In genomic region chr4:20086768-20087167, GRCh38 we compare ENCODE assay signal across 29 cellular contexts.
A peak's percentile ranks its signal among the peaks of the same experiment; 100 is the strongest.
DNase-seq lines count a peak whose midpoint lies in the region; ATAC-seq and TF ChIP-seq lines count a peak whose summit lies in the region.
"Had no signal": no experiment of that assay in that cellular context is flagged by ENCODE, and none has a peak within 500 bp of the region (broad histone marks: within the 10 kb centered on the region; RNA-seq: fewer than 3 reads in every experiment).

No MANE protein-coding gene starts in this region.

- peaks cover 2% of the 10 kb centered on the region for H3K9me3 Mint-ChIP-seq in activated T-cell treated with anti-CD3 and anti-CD28 coated beads, Interleukin-2, amount 50 U/mL, for 24 hours
- H3K9me3 Mint-ChIP-seq: activated T-helper 2 cell treated with anti-CD3 and anti-CD28 coated beads, Interferon-gamma antibody, Interleukin-2, Interleukin-4, amounts not matched to agents 10 μg/mL and 5 μg/mL and 100 μg/mL, durations not matched to agents 14 hours and 24 hours and 36 hours; HFFc6 had no signal

- POLR2A ChIA-PET in PC-3 (lab: Charles Lee; ENCODE audit: unreplicated experiment): no interaction called here

- H3K27ac ChIP-seq in OCI-LY3 (ENCODE audit: low read length) (no peak overlapping the region), suprapubic skin (peak overlapping the region; percentile 38), PC-3 (ENCODE audit: low read length) (no peak overlapping the region)
- H3K27ac ChIP-seq: 22Rv1, body of pancreas, heart right ventricle had no signal

- intact Hi-C loops in PC-3 (cut with micrococcal nuclease): no loop called here

- H3K9me3 ChIP-seq in OCI-LY3 (ENCODE audit: insufficient read depth, low read length) (no peaks in the 10 kb centered on the region), suprapubic skin (no peaks in the 10 kb centered on the region), PC-3 (ENCODE audit: low read length) (no peaks in the 10 kb centered on the region)
- H3K9me3 ChIP-seq: BE2C, body of pancreas, heart right ventricle, mucosa of descending colon had no signal

- H3K4me1 ChIP-seq in OCI-LY3 (ENCODE audit: low read length) (peaks cover 9% of the 10 kb centered on the region), suprapubic skin (no peaks in the 10 kb centered on the region), PC-3 (ENCODE audit: insufficient read depth, low read length) (no peaks in the 10 kb centered on the region)
- H3K4me1 ChIP-seq: BE2C, body of pancreas, heart right ventricle had no signal

- no peaks in the 10 kb centered on the region for H3F3A ChIP-seq in PC-3 (ENCODE audit: low read length, unreplicated experiment)

- no peaks in the 10 kb centered on the region for H3K4me1 Mint-ChIP-seq in activated T-cell treated with anti-CD3 and anti-CD28 coated beads, Interleukin-2, amount 50 U/mL, for 24 hours (ENCODE audit: low read depth)
- H3K4me1 Mint-ChIP-seq: immature natural killer cell; stimulated activated naive CD8-positive, alpha-beta T cell treated with anti-CD3 and anti-CD28 coated beads, Interleukin-15, amount 100 ng/mL, for 72 hours; T-cell had no signal

- no peaks in the 10 kb centered on the region for H3K27me3 Mint-ChIP-seq in activated T-cell treated with anti-CD3 and anti-CD28 coated beads, Interleukin-2, amount 50 U/mL, for 24 hours
- H3K27me3 Mint-ChIP-seq: effector memory CD8-positive, alpha-beta T cell; progenitor cell of endocrine pancreas; stimulated activated naive CD8-positive, alpha-beta T cell treated with anti-CD3 and anti-CD28 coated beads, Interleukin-15, amount 100 ng/mL, for 72 hours; T-cell had no signal

- H3K36me3 Mint-ChIP-seq in activated T-cell treated with anti-CD3 and anti-CD28 coated beads, Interleukin-2, amount 50 U/mL, for 24 hours (ENCODE audit: low read depth): no peaks in the 10 kb centered on the region
- H3K36me3 Mint-ChIP-seq: immature natural killer cell, T-cell, type B pancreatic cell had no signal

- no peaks in the 10 kb centered on the region for H3K9me2 ChIP-seq in PC-3 (replicated peaks; ENCODE audit: low read length)

- TF ChIP-seq CTCF in OCI-LY3 (IDR thresholded peaks at IDR 0.05; ENCODE audit: low read depth, low read length) (no peak), fibroblast of the aortic adventitia (IDR thresholded peaks at IDR 0.05; ENCODE audit: insufficient read depth, low read length) (no peak), suprapubic skin (IDR thresholded peaks at IDR 0.05) (no peak), PC-3 (conservative IDR thresholded peaks at IDR 0.05; ENCODE audit: low read depth, low read length) (no peak)

- WGBS in suprapubic skin: 46% methylated on average over 5 of the region's 5 CpGs

- no peak overlapping the region for H3K27ac Mint-ChIP-seq in activated T-cell treated with anti-CD3 and anti-CD28 coated beads, Interleukin-2, amount 50 U/mL, for 24 hours
- H3K27ac Mint-ChIP-seq: activated T-helper 2 cell treated with anti-CD3 and anti-CD28 coated beads, Interferon-gamma antibody, Interleukin-2, Interleukin-4, amounts not matched to agents 10 μg/mL and 5 μg/mL and 100 μg/mL, durations not matched to agents 14 hours and 24 hours and 36 hours; effector memory CD8-positive, alpha-beta T cell; HFFc6; immature natural killer cell; progenitor cell of endocrine pancreas; stimulated activated naive CD8-positive, alpha-beta T cell treated with anti-CD3 and anti-CD28 coated beads, Interleukin-15, amount 100 ng/mL, for 72 hours; T-cell; type B pancreatic cell had no signal

- peak overlapping the region; percentile 41 for H3K4me2 ChIP-seq in OCI-LY3 (ENCODE audit: low read length)
- H3K4me2 ChIP-seq in PC-3 (ENCODE audit: low read length): no peak overlapping the region

- no peak for TF ChIP-seq POLR2A in suprapubic skin (IDR thresholded peaks at IDR 0.05)

- TF ChIP-seq EP300 in suprapubic skin (IDR thresholded peaks at IDR 0.05): no peak

- no peaks in the 10 kb centered on the region for H3K79me2 ChIP-seq in OCI-LY3 (ENCODE audit: low read length)
- no peaks in the 10 kb centered on the region for H3K79me2 ChIP-seq in PC-3 (ENCODE audit: low read length)

- CTCF ChIA-PET in PC-3 (lab: Charles Lee): no interaction called here

- H4K20me1 ChIP-seq in OCI-LY3 (ENCODE audit: insufficient read depth, low read length) (no peaks in the 10 kb centered on the region), PC-3 (ENCODE audit: low read length) (no peaks in the 10 kb centered on the region)

- H3K36me3 ChIP-seq in OCI-LY3 (replicated peaks; ENCODE audit: low read depth, low read length) (no peaks in the 10 kb centered on the region), suprapubic skin (no peaks in the 10 kb centered on the region), PC-3 (ENCODE audit: low read depth, low read length) (no peaks in the 10 kb centered on the region)
- H3K36me3 ChIP-seq: BE2C, heart right ventricle had no signal

- ATAC-seq in PC-3 (no peak), GM21515 (IDR thresholded peaks at IDR 0.05; ENCODE audit: unreplicated experiment) (no peak)
- ATAC-seq: body of pancreas; effector memory CD8-positive, alpha-beta T cell; heart right ventricle; left ventricle myocardium superior; mucosa of descending colon; stimulated activated naive CD8-positive, alpha-beta T cell treated with anti-CD3 and anti-CD28 coated beads, Interleukin-15, amount 100 ng/mL, for 72 hours; T-cell had no signal

- peak; percentile 20 for DNase-seq in DMS53 (lab: John Stamatoyannopoulos, UW)
- DNase-seq in DMS53 treated with DMSO at 0.1 percent for 48 hours (lab: John Stamatoyannopoulos, UW; ENCODE audit: unreplicated experiment): no peak
- peak; percentile 11 for DNase-seq in fibroblast of the aortic adventitia (ENCODE audit: low read depth)
- no peak for DNase-seq in suprapubic skin (ENCODE audit: low spot score in 2 of 2)
- no peak for DNase-seq in PC-3
- no peak for DNase-seq in activated T-cell treated with anti-CD3 and anti-CD28 coated beads, Interleukin-2, amount 50 U/mL, for 24 hours
- DNase-seq: activated CD4-positive, alpha-beta T cell treated with anti-CD3 and anti-CD28 coated beads for 4 hours; BE2C; body of pancreas; COR-L47; effector memory CD8-positive, alpha-beta T cell; EL; heart right ventricle; HFFc6; immature natural killer cell; left ventricle myocardium superior; mucosa of descending colon; NCI-H187 treated with DMSO at 0.1 percent for 48 hours; NCI-H345; NK-92 treated with Interleukin-12 subunit alpha and Interleukin-12 subunit beta, amount 100 ng/mL, for 24 hours; stimulated activated CD4-positive, alpha-beta T cell treated with anti-CD3 and anti-CD28 coated beads, Interleukin-2, amount 100 ng/mL, for 48 hours; stimulated activated naive CD8-positive, alpha-beta T cell treated with anti-CD3 and anti-CD28 coated beads, Interleukin-15, amount 100 ng/mL, for 72 hours; T-cell had no signal

- no peak overlapping the region for H3K4me3 Mint-ChIP-seq in activated T-cell treated with anti-CD3 and anti-CD28 coated beads, Interleukin-2, amount 50 U/mL, for 24 hours
- H3K4me3 Mint-ChIP-seq: effector memory CD8-positive, alpha-beta T cell; HFFc6; immature natural killer cell; stimulated activated naive CD8-positive, alpha-beta T cell treated with anti-CD3 and anti-CD28 coated beads, Interleukin-15, amount 100 ng/mL, for 72 hours; T-cell; type B pancreatic cell had no signal

- H3K9ac ChIP-seq in OCI-LY3 (ENCODE audit: low read length) (no peak overlapping the region), PC-3 (ENCODE audit: low read length) (no peak overlapping the region)

- H3K27me3 ChIP-seq in OCI-LY3 (ENCODE audit: low read depth, low read length) (no peaks in the 10 kb centered on the region), suprapubic skin (no peaks in the 10 kb centered on the region), PC-3 (ENCODE audit: low read length) (no peaks in the 10 kb centered on the region)
- H3K27me3 ChIP-seq: BE2C, body of pancreas, heart right ventricle had no signal

- H3K4me3 ChIP-seq in OCI-LY3 (ENCODE audit: low read length) (no peak overlapping the region), fibroblast of the aortic adventitia (ENCODE audit: low read depth, low read length) (no peak overlapping the region), suprapubic skin (no peak overlapping the region), PC-3 (ENCODE audit: low read length) (no peak overlapping the region)
- H3K4me3 ChIP-seq: body of pancreas, heart right ventricle, mucosa of descending colon had no signal

- H2AFZ ChIP-seq in OCI-LY3 (ENCODE audit: low read depth, low read length): no peak overlapping the region
- H2AFZ ChIP-seq in PC-3 (ENCODE audit: low read length): no peak overlapping the region

- BruUV-seq in PC-3 (replicated peaks; lab: Mats Ljungman, UMichigan): no TSS peak

Comparison
In these comparisons a context has a peak if more than half of its experiments do, and no peak if none do; other contexts are left out.
1. DNase-seq: peak in DMS53 (single experiment) and fibroblast of the aortic adventitia (single experiment); none in DMS53 treated with DMSO at 0.1 percent for 48 hours (single experiment), suprapubic skin (0 of 2), PC-3 (single experiment) and activated T-cell treated with anti-CD3 and anti-CD28 coated beads, Interleukin-2, amount 50 U/mL, for 24 hours (single experiment).